ENCODE assay signal across 8 cellular contexts in genomic region chr9:120928720-120929389, GRCh38. TPM values are rescaled to one million over a fixed set of nuclear protein-coding genes. Genes with fewer than 3 reads are reported as not detected.
DNase-seq lines count a peak whose midpoint lies in the region; ATAC-seq and TF ChIP-seq lines count a peak whose summit lies in the region.

No MANE protein-coding gene starts in this region.

- no peaks in the 10 kb centered on the region for H3K9me3 ChIP-seq in DOHH2 (ENCODE audit: control insufficient read depth, insufficient read depth, low read length)
- no peaks in the 10 kb centered on the region for H3K9me3 ChIP-seq in MM.1S (replicated peaks; ENCODE audit: insufficient read depth, low read length)
- no peaks in the 10 kb centered on the region for H3K9me3 ChIP-seq in colonic mucosa
- no peaks in the 10 kb centered on the region for H3K9me3 ChIP-seq in left lung

- H3K36me3 ChIP-seq in DOHH2 (ENCODE audit: control insufficient read depth, low read length), result peaks cover 6% of the 10 kb centered on the region; the same call in 1 of the 2 replicates
- no peaks in the 10 kb centered on the region for H3K36me3 ChIP-seq in MM.1S (replicated peaks; ENCODE audit: insufficient read depth, low read length)
- H3K36me3 ChIP-seq in colonic mucosa, result no peaks in the 10 kb centered on the region
- no peaks in the 10 kb centered on the region for H3K36me3 ChIP-seq in left lung

- H3F3A ChIP-seq in DOHH2 (ENCODE audit: control insufficient read depth, insufficient read depth) (peaks cover 45% of the 10 kb centered on the region), MM.1S (ENCODE audit: insufficient read depth, low read length) (peaks cover 44% of the 10 kb centered on the region)

- peak; percentile 42 for ATAC-seq in GM21528 (IDR thresholded peaks at IDR 0.05; ENCODE audit: low FRiP score, unreplicated experiment)
- peak; percentile 92 for ATAC-seq in left lung

- peak overlapping the region; percentile 88 for H3K4me3 ChIP-seq in DOHH2 (ENCODE audit: low read length)
- peak overlapping the region; percentile 73 for H3K4me3 ChIP-seq in MM.1S (ENCODE audit: low read length)
- peak overlapping the region; percentile 70 for H3K4me3 ChIP-seq in colonic mucosa
- H3K4me3 ChIP-seq in left lung, result peak overlapping the region; percentile 67 to 84

- H3K4me2 ChIP-seq in DOHH2 (ENCODE audit: low read length), result peak overlapping the region; percentile 95
- peak overlapping the region; percentile 92 for H3K4me2 ChIP-seq in MM.1S (ENCODE audit: low read depth, low read length)

- peak; percentile 51 for TF ChIP-seq CTCF in DOHH2 (IDR thresholded peaks at IDR 0.05; ENCODE audit: low read depth, low read length, poor library complexity, severe bottlenecking)
- TF ChIP-seq CTCF in MM.1S (IDR thresholded peaks at IDR 0.05; ENCODE audit: low read length), result peak; percentile 21
- TF ChIP-seq CTCF in colonic mucosa (IDR thresholded peaks at IDR 0.05), result no peak
- peak in 1 of 2 donors; percentile 19 for TF ChIP-seq CTCF in left lung (IDR thresholded peaks at IDR 0.05)

- no peaks in the 10 kb centered on the region for H3K9me2 ChIP-seq in DOHH2 (replicated peaks; ENCODE audit: control insufficient read depth, low read length)
- no peaks in the 10 kb centered on the region for H3K9me2 ChIP-seq in MM.1S (replicated peaks; ENCODE audit: insufficient read depth, low read length)

- H3K4me1 ChIP-seq in DOHH2 (ENCODE audit: control insufficient read depth, low read length), result peaks cover 97% of the 10 kb centered on the region
- H3K4me1 ChIP-seq in MM.1S (ENCODE audit: low read length), result peaks cover 61% of the 10 kb centered on the region
- H3K4me1 ChIP-seq in colonic mucosa, result no peaks in the 10 kb centered on the region
- peaks cover 16 to 88% of the 10 kb centered on the region in 2 donors for H3K4me1 ChIP-seq in left lung

- peak overlapping the region; percentile 83 for H3K9ac ChIP-seq in MM.1S (ENCODE audit: low read length)
- peak overlapping the region; percentile 79 to 91 for H3K9ac ChIP-seq in colonic mucosa (ENCODE audit: low read depth in 2 of 2, low read length in 2 of 2)

- peak overlapping the region; percentile 82 for H3K27ac ChIP-seq in DOHH2 (ENCODE audit: low read depth, low read length)
- H3K27ac ChIP-seq in MM.1S (ENCODE audit: low read length), result peak overlapping the region; percentile 54; the same call in 1 of the 2 replicates
- peak overlapping the region; percentile 78 for H3K27ac ChIP-seq in colonic mucosa
- H3K27ac ChIP-seq in left lung, result peak overlapping the region; percentile 92 to 95

- H4K20me1 ChIP-seq in DOHH2 (ENCODE audit: control insufficient read depth, insufficient read depth, low read depth, low read length) (no peaks in the 10 kb centered on the region), MM.1S (ENCODE audit: insufficient read depth, low read length) (no peaks in the 10 kb centered on the region)

- peaks cover 13% of the 10 kb centered on the region for H3K79me2 ChIP-seq in DOHH2 (ENCODE audit: control insufficient read depth, low read length)
- H3K79me2 ChIP-seq in MM.1S (ENCODE audit: low read length), result no peaks in the 10 kb centered on the region

- peak overlapping the region; percentile 82 for H2AFZ ChIP-seq in MM.1S (ENCODE audit: low read length)

- intact Hi-C loops in colonic mucosa (cut with DNase I), result loop anchor here (5.0 kb wide), 1 partner anchor 52 kb away; the partner anchor contains the start of gene PHF19
- intact Hi-C loops in left lung (cut with DNase I), result no loop called here

- H3K27me3 ChIP-seq in DOHH2 (ENCODE audit: control insufficient read depth, low read length), result no peaks in the 10 kb centered on the region
- H3K27me3 ChIP-seq in MM.1S (replicated peaks; ENCODE audit: insufficient read depth, low read length), result no peaks in the 10 kb centered on the region
- H3K27me3 ChIP-seq in colonic mucosa, result no peaks in the 10 kb centered on the region
- no peaks in the 10 kb centered on the region for H3K27me3 ChIP-seq in left lung

- DNase-seq in MM.1S, result peak; percentile 61
- DNase-seq in activated CD4-positive, CD25-positive, alpha-beta regulatory T cell treated with anti-CD3 and anti-CD28 coated beads, Interleukin-2, amount 50 U/mL, for 72 hours, result peak; percentile 83
- DNase-seq in colonic mucosa, result peak; percentile 84
- DNase-seq in left lung, result peak; percentile 84 to 97
- peak; percentile 61 to 69 for DNase-seq in stimulated activated CD4-positive, alpha-beta T cell treated with anti-CD3 and anti-CD28 coated beads, Interleukin-4, amount 100 ng/mL, for 48 hours (ENCODE audit: low read depth in 2 of 2)
- no peak for DNase-seq in HPDE6-E6E7 (ENCODE audit: extremely low spot score)

RNA-seq across cellular contexts. Expression of gene TRAF1, which starts 2.3 kb away (rescaled TPM):
- 1 to 10 TPM; 1.5 to 3.1 TPM for total RNA-seq in colonic mucosa
- total RNA-seq in left lung, result 1 to 10 TPM; 4.4 to 6.8 TPM

RNA-seq across cellular contexts. Expression of gene PHF19, which starts 51.9 kb away (rescaled TPM):
- total RNA-seq in colonic mucosa (10 to 100 TPM; 23.8 to 50.3 TPM), left lung (10 to 100 TPM; 37.0 to 40.2 TPM)
